ENCODE assay signal across 9 cellular contexts in genomic region chr15:37880009-37880834, GRCh38. TPM values are rescaled to one million over a fixed set of nuclear protein-coding genes. Genes with fewer than 3 reads are reported as not detected.
DNase-seq lines count a peak whose midpoint lies in the region; ATAC-seq and TF ChIP-seq lines count a peak whose summit lies in the region.
"Had no signal": no experiment of that assay in that cellular context is flagged by ENCODE, and none has a peak within 500 bp of the region (broad histone marks: within the 10 kb centered on the region; RNA-seq: fewer than 3 reads in every experiment).

No MANE protein-coding gene starts in this region.

- H3F3A ChIP-seq in DOHH2 (ENCODE audit: control insufficient read depth, insufficient read depth), result no peaks in the 10 kb centered on the region

- H3K27ac ChIP-seq in DOHH2 (ENCODE audit: low read depth, low read length) (no peak overlapping the region), OCI-LY7 (ENCODE audit: low read depth, low read length, poor library complexity, severe bottlenecking) (no peak overlapping the region)

- H3K4me2 ChIP-seq in DOHH2 (ENCODE audit: low read length) (no peak overlapping the region), OCI-LY7 (ENCODE audit: low read length) (no peak overlapping the region)

- ATAC-seq in HG03159 (IDR thresholded peaks at IDR 0.05; ENCODE audit: unreplicated experiment) (peak; percentile 62), omental fat pad (ENCODE audit: low FRiP score) (peak; percentile 61), GM21515 (IDR thresholded peaks at IDR 0.05; ENCODE audit: unreplicated experiment) (no peak), GM19035 (IDR thresholded peaks at IDR 0.05; ENCODE audit: unreplicated experiment) (no peak)

- CTCF ChIA-PET in OCI-LY7 (lab: Charles Lee; ENCODE audit: unreplicated experiment), result no interaction called here

- no TSS peak for BruUV-seq in OCI-LY7 (replicated peaks; lab: Mats Ljungman, UMichigan)

- H3K9me2 ChIP-seq in DOHH2 (replicated peaks; ENCODE audit: control insufficient read depth, low read length) (no peaks in the 10 kb centered on the region), OCI-LY7 (ENCODE audit: insufficient read depth, low read length) (no peaks in the 10 kb centered on the region)

- no peak overlapping the region for H3K4me3 ChIP-seq in DOHH2 (ENCODE audit: low read length)
- H3K4me3 ChIP-seq in OCI-LY7 (ENCODE audit: low read depth, low read length, poor library complexity, severe bottlenecking), result no peak overlapping the region
- no peak overlapping the region for H3K4me3 ChIP-seq in epithelial cell of proximal tubule (ENCODE audit: low read depth, low read length)

- intact Hi-C loops in OCI-LY7 (cut with micrococcal nuclease; ENCODE audit: unreplicated experiment), result loop anchor here (10.0 kb wide), 1 partner anchor 195 kb away; no protein-coding TSS in a partner anchor

- peak; percentile 31 for DNase-seq in OCI-LY7 (ENCODE audit: low spot score)
- no peak for DNase-seq in epithelial cell of proximal tubule (ENCODE audit: low read depth)
- DNase-seq in omental fat pad (ENCODE audit: low spot score), result no peak
- no peak for DNase-seq in NCI-H1930 (lab: John Stamatoyannopoulos, UW)
- DNase-seq: activated B cell treated with CpG ODN at 0.5 μM for 24 hours had no signal

- TF ChIP-seq CTCF in DOHH2 (IDR thresholded peaks at IDR 0.05; ENCODE audit: low read depth, low read length, poor library complexity, severe bottlenecking) (peak; percentile 69), OCI-LY7 (conservative IDR thresholded peaks at IDR 0.05; ENCODE audit: low read length) (peak; percentile 88), epithelial cell of proximal tubule (conservative IDR thresholded peaks at IDR 0.05; ENCODE audit: low read depth, low read length) (peak; percentile 92), omental fat pad (IDR thresholded peaks at IDR 0.05) (peak in 1 of 3 donors; percentile 53)

- H4K20me1 ChIP-seq in DOHH2 (ENCODE audit: control insufficient read depth, insufficient read depth, low read depth, low read length), result no peaks in the 10 kb centered on the region
- no peaks in the 10 kb centered on the region for H4K20me1 ChIP-seq in OCI-LY7 (ENCODE audit: insufficient read depth, low read length)

- POLR2A ChIA-PET in OCI-LY7 (lab: Charles Lee), result no interaction called here

- H3K79me2 ChIP-seq in DOHH2 (ENCODE audit: control insufficient read depth, low read length) (no peaks in the 10 kb centered on the region), OCI-LY7 (ENCODE audit: insufficient read depth, low read depth, low read length) (no peaks in the 10 kb centered on the region)

- H3K27me3 ChIP-seq in DOHH2 (ENCODE audit: control insufficient read depth, low read length), result 0 out of 2 replicates have a peak, but pooled peaks cover 2% of the 10 kb centered on the region

- H2AFZ ChIP-seq in OCI-LY7 (ENCODE audit: low read length), result no peak overlapping the region

- H3K9me3 ChIP-seq in DOHH2 (ENCODE audit: control insufficient read depth, insufficient read depth, low read length) (no peaks in the 10 kb centered on the region), OCI-LY7 (ENCODE audit: low read length) (no peaks in the 10 kb centered on the region)

- H3K4me1 ChIP-seq in DOHH2 (ENCODE audit: control insufficient read depth, low read length), result no peaks in the 10 kb centered on the region
- H3K4me1 ChIP-seq in OCI-LY7 (ENCODE audit: insufficient read depth, low read length, poor library complexity, severe bottlenecking), result no peaks in the 10 kb centered on the region

- no peaks in the 10 kb centered on the region for H3K36me3 ChIP-seq in DOHH2 (ENCODE audit: control insufficient read depth, low read length)
- H3K36me3 ChIP-seq in OCI-LY7 (ENCODE audit: insufficient read depth, low read length), result no peaks in the 10 kb centered on the region

RNA-seq across cellular contexts. Expression of gene TMCO5A, which starts 54.2 kb away (rescaled TPM):
- total RNA-seq in OCI-LY7 (2014; rRNA removed; shearing (Covaris generic)), result not detected in 2 replicates
- total RNA-seq in OCI-LY7 (2022) (not detected in 2 replicates), epithelial cell of proximal tubule (not detected in 2 replicates), omental fat pad (not detected)
- total RNA-seq: activated B cell treated with CpG ODN at 0.5 μM for 24 hours had no signal

Comparison
In these comparisons a context has a peak if more than half of its experiments do, and no peak if none do; other contexts are left out.
1. ATAC-seq: peak in HG03159 (single experiment) and omental fat pad (single experiment); none in GM21515 (single experiment) and GM19035 (single experiment).